Comparison of ENCODE assay signal across 1 cellular context in the genomic region with DNA sequence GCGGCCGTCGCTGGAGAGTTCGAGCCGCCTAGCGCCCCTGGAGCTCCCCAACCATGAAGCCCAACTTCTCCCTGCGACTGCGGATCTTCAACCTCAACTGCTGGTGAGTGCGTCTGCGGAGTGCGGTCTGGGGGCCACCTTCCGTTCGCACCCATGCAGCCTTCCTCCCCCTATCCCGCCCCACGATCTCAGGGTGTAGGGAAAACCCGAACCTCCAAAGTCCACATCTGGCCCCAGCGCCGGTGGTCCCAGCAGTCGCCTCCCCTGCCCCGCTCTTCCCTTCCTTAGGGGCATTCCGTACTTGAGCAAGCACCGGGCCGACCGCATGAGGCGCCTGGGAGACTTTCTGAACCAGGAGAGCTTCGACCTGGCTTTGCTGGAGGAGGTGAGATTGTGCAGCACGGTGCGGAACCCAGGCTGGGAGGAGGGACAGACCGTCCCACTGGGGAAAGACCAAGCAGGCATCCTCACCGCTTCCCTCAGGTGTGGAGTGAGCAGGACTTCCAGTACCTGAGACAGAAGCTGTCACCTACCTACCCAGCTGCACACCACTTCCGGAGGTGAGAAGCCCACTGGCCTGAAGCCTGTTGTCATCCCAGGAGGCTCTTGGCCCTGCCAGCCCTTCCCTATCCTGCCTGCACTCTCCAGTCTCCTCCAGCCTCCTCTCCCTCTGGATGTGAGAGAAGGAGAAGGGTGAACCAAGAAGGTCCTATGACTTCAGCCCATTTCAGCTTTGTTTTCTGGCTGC.
A peak's percentile ranks its signal among the peaks of the same experiment; 100 is the strongest.
TF ChIP-seq lines count a peak whose summit lies in the region.

No MANE protein-coding gene starts in this region.

TF ChIP-seq in HepG2, 621 proteins besides CTCF, POLR2A, EP300 and RAD21 (continues in another document):
- TF ChIP-seq, protein P1, sequence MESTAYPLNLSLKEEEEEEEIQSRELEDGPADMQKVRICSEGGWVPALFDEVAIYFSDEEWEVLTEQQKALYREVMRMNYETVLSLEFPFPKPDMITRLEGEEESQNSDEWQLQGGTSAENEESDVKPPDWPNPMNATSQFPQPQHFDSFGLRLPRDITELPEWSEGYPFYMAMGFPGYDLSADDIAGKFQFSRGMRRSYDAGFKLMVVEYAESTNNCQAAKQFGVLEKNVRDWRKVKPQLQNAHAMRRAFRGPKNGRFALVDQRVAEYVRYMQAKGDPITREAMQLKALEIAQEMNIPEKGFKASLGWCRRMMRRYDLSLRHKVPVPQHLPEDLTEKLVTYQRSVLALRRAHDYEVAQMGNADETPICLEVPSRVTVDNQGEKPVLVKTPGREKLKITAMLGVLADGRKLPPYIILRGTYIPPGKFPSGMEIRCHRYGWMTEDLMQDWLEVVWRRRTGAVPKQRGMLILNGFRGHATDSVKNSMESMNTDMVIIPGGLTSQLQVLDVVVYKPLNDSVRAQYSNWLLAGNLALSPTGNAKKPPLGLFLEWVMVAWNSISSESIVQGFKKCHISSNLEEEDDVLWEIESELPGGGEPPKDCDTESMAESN (CRISPR knock-in tag; conservative IDR thresholded peaks at IDR 0.05), result no peak
- TF ChIP-seq ZNF33B (CRISPR knock-in tag; IDR thresholded peaks at IDR 0.05) (no peak; the same call in 1 of the 2 replicates), ZNF776 (CRISPR knock-in tag; IDR thresholded peaks at IDR 0.05) (no peak; the same call in 1 of the 2 replicates), ZNF605 (CRISPR knock-in tag; IDR thresholded peaks at IDR 0.05) (peak; percentile 77), GATA4 (IDR thresholded peaks at IDR 0.05; ENCODE audit: borderline replicate concordance, low read depth) (no peak), ZNF598 (CRISPR knock-in tag; IDR thresholded peaks at IDR 0.05; ENCODE audit: borderline replicate concordance) (no peak), CREB1 (IDR thresholded peaks at IDR 0.05) (no peak), CREB1 (CRISPR knock-in tag; IDR thresholded peaks at IDR 0.05) (no peak), MXI1 (IDR thresholded peaks at IDR 0.05; ENCODE audit: borderline replicate concordance, low read depth, low read length) (no peak), U2AF2 (IDR thresholded peaks at IDR 0.05; ENCODE audit: low read depth, low read length) (no peak), ISX (CRISPR knock-in tag; conservative IDR thresholded peaks at IDR 0.05) (no peak), ZNF768 (CRISPR knock-in tag; IDR thresholded peaks at IDR 0.05) (no peak), ATM (IDR thresholded peaks at IDR 0.05; ENCODE audit: borderline replicate concordance) (no peak), HOXA3 (CRISPR knock-in tag; IDR thresholded peaks at IDR 0.05) (no peak; the same call in 1 of the 2 replicates), U2AF1 (optimal IDR thresholded peaks at IDR 0.05; ENCODE audit: low read depth, low read length) (no peak), ZNF878 (CRISPR knock-in tag; IDR thresholded peaks at IDR 0.05) (no peak), ARNT (IDR thresholded peaks at IDR 0.05) (no peak), KDM2A (CRISPR knock-in tag; IDR thresholded peaks at IDR 0.05; ENCODE audit: borderline replicate concordance, low read depth) (no peak; the same call in 1 of the 2 replicates), ZSCAN12 (CRISPR knock-in tag; IDR thresholded peaks at IDR 0.05) (no peak), NR2F2 (IDR thresholded peaks at IDR 0.05; ENCODE audit: borderline replicate concordance, low read depth) (no peak), ZNF530 (CRISPR knock-in tag; IDR thresholded peaks at IDR 0.05; ENCODE audit: low read depth) (no peak), LCORL (IDR thresholded peaks at IDR 0.05) (no peak), LCORL (CRISPR knock-in tag; IDR thresholded peaks at IDR 0.05) (no peak), SOX5 (CRISPR knock-in tag; IDR thresholded peaks at IDR 0.05; ENCODE audit: borderline replicate concordance) (no peak), ZNF326 (CRISPR knock-in tag; IDR thresholded peaks at IDR 0.05; ENCODE audit: borderline replicate concordance) (no peak), ZBTB21 (CRISPR knock-in tag; IDR thresholded peaks at IDR 0.05) (no peak), RXRA (CRISPR knock-in tag; IDR thresholded peaks at IDR 0.05) (no peak), ZNF790 (CRISPR knock-in tag; IDR thresholded peaks at IDR 0.05; ENCODE audit: borderline replicate concordance) (no peak), REPIN1 (CRISPR knock-in tag; IDR thresholded peaks at IDR 0.05; ENCODE audit: borderline replicate concordance, low read depth) (no peak), ZBTB7A (CRISPR knock-in tag; IDR thresholded peaks at IDR 0.05) (0 out of 2 replicates have a peak, but pooled peaks have one; percentile 60), SIX1 (CRISPR knock-in tag; IDR thresholded peaks at IDR 0.05; ENCODE audit: borderline replicate concordance) (no peak), MZF1 (CRISPR knock-in tag; IDR thresholded peaks at IDR 0.05; ENCODE audit: borderline replicate concordance) (no peak), CHCHD3 (CRISPR knock-in tag; IDR thresholded peaks at IDR 0.05) (no peak), ATF7-NPFF (CRISPR knock-in tag; IDR thresholded peaks at IDR 0.05; ENCODE audit: low read depth) (no peak), GZF1 (CRISPR knock-in tag; IDR thresholded peaks at IDR 0.05) (no peak), ZSCAN31 (CRISPR knock-in tag; IDR thresholded peaks at IDR 0.05; ENCODE audit: low read depth) (no peak; the same call in 1 of the 2 replicates), HOXD1 (CRISPR knock-in tag; IDR thresholded peaks at IDR 0.05) (no peak), MTF1 (CRISPR knock-in tag; IDR thresholded peaks at IDR 0.05) (no peak), ZNF720 (CRISPR knock-in tag; IDR thresholded peaks at IDR 0.05) (no peak), TP53 (CRISPR knock-in tag; conservative IDR thresholded peaks at IDR 0.05) (no peak), FOXM1 (CRISPR knock-in tag; IDR thresholded peaks at IDR 0.05) (no peak), SMAD9 (CRISPR knock-in tag; IDR thresholded peaks at IDR 0.05) (no peak), ZNF460 (CRISPR knock-in tag; IDR thresholded peaks at IDR 0.05; ENCODE audit: borderline replicate concordance) (no peak)
- TF ChIP-seq, protein P2, sequence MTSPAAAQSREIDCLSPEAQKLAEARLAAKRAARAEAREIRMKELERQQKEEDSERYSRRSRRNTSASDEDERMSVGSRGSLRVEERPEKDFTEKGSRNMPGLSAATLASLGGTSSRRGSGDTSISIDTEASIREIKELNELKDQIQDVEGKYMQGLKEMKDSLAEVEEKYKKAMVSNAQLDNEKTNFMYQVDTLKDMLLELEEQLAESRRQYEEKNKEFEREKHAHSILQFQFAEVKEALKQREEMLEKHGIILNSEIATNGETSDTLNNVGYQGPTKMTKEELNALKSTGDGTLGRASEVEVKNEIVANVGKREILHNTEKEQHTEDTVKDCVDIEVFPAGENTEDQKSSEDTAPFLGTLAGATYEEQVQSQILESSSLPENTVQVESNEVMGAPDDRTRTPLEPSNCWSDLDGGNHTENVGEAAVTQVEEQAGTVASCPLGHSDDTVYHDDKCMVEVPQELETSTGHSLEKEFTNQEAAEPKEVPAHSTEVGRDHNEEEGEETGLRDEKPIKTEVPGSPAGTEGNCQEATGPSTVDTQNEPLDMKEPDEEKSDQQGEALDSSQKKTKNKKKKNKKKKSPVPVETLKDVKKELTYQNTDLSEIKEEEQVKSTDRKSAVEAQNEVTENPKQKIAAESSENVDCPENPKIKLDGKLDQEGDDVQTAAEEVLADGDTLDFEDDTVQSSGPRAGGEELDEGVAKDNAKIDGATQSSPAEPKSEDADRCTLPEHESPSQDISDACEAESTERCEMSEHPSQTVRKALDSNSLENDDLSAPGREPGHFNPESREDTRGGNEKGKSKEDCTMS (CRISPR knock-in tag; conservative IDR thresholded peaks at IDR 0.05), result no peak
- TF ChIP-seq, protein P3, sequence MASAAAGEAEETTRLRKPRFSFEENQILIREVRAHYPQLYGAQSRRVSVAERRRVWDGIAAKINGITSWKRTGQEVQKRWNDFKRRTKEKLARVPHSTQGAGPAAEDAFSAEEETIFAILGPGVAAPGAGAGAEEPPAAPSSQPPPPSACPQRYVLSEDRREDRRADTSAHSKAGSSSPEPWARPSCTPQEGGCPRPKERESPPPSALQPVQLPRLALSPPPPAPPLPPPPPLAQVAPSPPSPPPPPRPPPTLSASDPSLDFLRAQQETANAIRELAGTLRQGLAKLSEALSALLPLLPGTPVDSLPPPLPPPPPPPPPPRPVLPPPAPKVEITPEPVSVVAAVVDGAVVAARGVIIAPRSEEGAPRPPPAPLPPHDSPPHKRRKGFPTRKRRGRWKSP (CRISPR knock-in tag; IDR thresholded peaks at IDR 0.05), result no peak
- TF ChIP-seq, protein P4, sequence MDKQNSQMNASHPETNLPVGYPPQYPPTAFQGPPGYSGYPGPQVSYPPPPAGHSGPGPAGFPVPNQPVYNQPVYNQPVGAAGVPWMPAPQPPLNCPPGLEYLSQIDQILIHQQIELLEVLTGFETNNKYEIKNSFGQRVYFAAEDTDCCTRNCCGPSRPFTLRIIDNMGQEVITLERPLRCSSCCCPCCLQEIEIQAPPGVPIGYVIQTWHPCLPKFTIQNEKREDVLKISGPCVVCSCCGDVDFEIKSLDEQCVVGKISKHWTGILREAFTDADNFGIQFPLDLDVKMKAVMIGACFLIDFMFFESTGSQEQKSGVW (CRISPR knock-in tag; IDR thresholded peaks at IDR 0.05; ENCODE audit: borderline replicate concordance), result no peak
- TF ChIP-seq, protein P5, sequence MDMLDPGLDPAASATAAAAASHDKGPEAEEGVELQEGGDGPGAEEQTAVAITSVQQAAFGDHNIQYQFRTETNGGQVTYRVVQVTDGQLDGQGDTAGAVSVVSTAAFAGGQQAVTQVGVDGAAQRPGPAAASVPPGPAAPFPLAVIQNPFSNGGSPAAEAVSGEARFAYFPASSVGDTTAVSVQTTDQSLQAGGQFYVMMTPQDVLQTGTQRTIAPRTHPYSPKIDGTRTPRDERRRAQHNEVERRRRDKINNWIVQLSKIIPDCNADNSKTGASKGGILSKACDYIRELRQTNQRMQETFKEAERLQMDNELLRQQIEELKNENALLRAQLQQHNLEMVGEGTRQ (IDR thresholded peaks at IDR 0.05; ENCODE audit: low read depth, low read length), result no peak
- TF ChIP-seq, protein P5 (CRISPR knock-in tag; IDR thresholded peaks at IDR 0.05; ENCODE audit: borderline replicate concordance), result no peak
- TF ChIP-seq, protein P6, sequence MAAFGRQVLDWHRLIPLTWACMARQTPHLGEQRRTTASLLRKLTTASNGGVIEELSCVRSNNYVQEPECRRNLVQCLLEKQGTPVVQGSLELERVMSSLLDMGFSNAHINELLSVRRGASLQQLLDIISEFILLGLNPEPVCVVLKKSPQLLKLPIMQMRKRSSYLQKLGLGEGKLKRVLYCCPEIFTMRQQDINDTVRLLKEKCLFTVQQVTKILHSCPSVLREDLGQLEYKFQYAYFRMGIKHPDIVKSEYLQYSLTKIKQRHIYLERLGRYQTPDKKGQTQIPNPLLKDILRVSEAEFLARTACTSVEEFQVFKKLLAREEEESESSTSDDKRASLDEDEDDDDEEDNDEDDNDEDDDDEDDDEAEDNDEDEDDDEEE (CRISPR knock-in tag; IDR thresholded peaks at IDR 0.05), result peak; percentile 63; the same call in 1 of the 2 replicates
- TF ChIP-seq, protein P7, sequence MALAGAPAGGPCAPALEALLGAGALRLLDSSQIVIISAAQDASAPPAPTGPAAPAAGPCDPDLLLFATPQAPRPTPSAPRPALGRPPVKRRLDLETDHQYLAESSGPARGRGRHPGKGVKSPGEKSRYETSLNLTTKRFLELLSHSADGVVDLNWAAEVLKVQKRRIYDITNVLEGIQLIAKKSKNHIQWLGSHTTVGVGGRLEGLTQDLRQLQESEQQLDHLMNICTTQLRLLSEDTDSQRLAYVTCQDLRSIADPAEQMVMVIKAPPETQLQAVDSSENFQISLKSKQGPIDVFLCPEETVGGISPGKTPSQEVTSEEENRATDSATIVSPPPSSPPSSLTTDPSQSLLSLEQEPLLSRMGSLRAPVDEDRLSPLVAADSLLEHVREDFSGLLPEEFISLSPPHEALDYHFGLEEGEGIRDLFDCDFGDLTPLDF (CRISPR knock-in tag; IDR thresholded peaks at IDR 0.05), result no peak
- TF ChIP-seq, protein P8, sequence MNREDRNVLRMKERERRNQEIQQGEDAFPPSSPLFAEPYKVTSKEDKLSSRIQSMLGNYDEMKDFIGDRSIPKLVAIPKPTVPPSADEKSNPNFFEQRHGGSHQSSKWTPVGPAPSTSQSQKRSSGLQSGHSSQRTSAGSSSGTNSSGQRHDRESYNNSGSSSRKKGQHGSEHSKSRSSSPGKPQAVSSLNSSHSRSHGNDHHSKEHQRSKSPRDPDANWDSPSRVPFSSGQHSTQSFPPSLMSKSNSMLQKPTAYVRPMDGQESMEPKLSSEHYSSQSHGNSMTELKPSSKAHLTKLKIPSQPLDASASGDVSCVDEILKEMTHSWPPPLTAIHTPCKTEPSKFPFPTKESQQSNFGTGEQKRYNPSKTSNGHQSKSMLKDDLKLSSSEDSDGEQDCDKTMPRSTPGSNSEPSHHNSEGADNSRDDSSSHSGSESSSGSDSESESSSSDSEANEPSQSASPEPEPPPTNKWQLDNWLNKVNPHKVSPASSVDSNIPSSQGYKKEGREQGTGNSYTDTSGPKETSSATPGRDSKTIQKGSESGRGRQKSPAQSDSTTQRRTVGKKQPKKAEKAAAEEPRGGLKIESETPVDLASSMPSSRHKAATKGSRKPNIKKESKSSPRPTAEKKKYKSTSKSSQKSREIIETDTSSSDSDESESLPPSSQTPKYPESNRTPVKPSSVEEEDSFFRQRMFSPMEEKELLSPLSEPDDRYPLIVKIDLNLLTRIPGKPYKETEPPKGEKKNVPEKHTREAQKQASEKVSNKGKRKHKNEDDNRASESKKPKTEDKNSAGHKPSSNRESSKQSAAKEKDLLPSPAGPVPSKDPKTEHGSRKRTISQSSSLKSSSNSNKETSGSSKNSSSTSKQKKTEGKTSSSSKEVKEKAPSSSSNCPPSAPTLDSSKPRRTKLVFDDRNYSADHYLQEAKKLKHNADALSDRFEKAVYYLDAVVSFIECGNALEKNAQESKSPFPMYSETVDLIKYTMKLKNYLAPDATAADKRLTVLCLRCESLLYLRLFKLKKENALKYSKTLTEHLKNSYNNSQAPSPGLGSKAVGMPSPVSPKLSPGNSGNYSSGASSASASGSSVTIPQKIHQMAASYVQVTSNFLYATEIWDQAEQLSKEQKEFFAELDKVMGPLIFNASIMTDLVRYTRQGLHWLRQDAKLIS (CRISPR knock-in tag; IDR thresholded peaks at IDR 0.05), result no peak
